In the genomic region with DNA sequence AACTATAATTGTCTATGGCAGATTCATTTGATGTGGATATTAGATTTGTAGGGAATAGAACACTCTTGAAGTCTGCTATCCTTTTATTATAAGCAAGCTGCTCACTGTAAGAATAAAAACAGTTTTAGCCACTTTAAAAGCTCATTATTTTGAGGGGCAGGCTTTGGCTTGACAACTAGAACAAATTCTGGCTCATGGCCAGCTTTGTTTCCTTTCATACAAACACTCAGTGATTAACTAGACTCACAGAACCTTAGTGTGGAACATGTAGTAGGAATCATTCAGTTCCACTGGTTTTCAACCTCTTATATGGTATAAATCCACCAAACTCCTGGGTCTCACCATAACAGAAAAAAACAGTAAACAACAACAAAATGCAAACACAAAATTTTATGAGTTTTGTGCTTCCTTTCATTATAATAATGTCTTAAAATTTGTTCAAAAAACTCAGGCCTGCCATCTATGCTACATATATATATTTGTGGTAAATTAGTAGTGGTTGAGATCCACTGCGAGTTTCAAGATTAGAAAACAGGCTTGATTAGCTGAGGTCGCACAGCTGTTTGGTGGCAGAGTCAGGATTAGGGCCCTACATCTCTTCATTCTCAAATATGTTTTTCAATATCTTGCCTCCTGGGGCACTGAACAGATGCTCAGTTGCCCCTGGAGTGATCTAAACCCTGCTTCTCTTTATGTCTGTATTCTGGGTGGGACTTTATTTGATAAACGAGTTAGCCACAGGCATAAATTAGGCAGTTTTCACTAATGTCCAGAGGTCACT, we compare ENCODE assay signal across 11 cellular contexts. TPM values are rescaled to one million over a fixed set of nuclear protein-coding genes. Genes with fewer than 3 reads are reported as not detected.
DNase-seq lines count a peak whose midpoint lies in the region; ATAC-seq lines count a peak whose summit lies in the region.
"Had no signal": no experiment of that assay in that cellular context is flagged by ENCODE, and none has a peak within 500 bp of the region (broad histone marks: within the 10 kb centered on the region; RNA-seq: fewer than 3 reads in every experiment).

No MANE protein-coding gene starts in this region.

- no peak overlapping the region for H2AFZ ChIP-seq in mesenchymal stem cell (ENCODE audit: low read depth, low read length)

- H2AK5ac ChIP-seq in mesenchymal stem cell (ENCODE audit: low read length, severe bottlenecking) = no peak overlapping the region

- H3K9me3 ChIP-seq in SK-N-MC (ENCODE audit: low read depth, low read length) = no peaks in the 10 kb centered on the region
- no peaks in the 10 kb centered on the region for H3K9me3 ChIP-seq in mesenchymal stem cell (ENCODE audit: control insufficient read depth, low read length)

- no peak overlapping the region for H3K4me2 ChIP-seq in mesenchymal stem cell (ENCODE audit: low read length, poor library complexity, severe bottlenecking)

- peak overlapping the region; percentile 20; the same call in 1 of the 2 replicates for H3K27ac ChIP-seq in SK-N-MC
- H3K27ac ChIP-seq in mesenchymal stem cell (ENCODE audit: low read length, poor library complexity, severe bottlenecking) = no peak overlapping the region

- H3K79me1 ChIP-seq in mesenchymal stem cell (replicated peaks; ENCODE audit: low read length, poor library complexity, severe bottlenecking) = no peaks in the 10 kb centered on the region

- H2BK5ac ChIP-seq in mesenchymal stem cell (ENCODE audit: low read depth, low read length, poor library complexity, severe bottlenecking) = no peak overlapping the region

- no peak overlapping the region for H2BK15ac ChIP-seq in mesenchymal stem cell (ENCODE audit: low read depth, poor library complexity, severe bottlenecking)

- H3K23ac ChIP-seq in mesenchymal stem cell (ENCODE audit: low read length in 2 of 2) = no peak overlapping the region

- DNase-seq in DMS 273 (lab: John Stamatoyannopoulos, UW; ENCODE audit: unreplicated experiment) = peak; percentile 90
- peak; percentile 60 to 93 (median 73) for DNase-seq in NCI-H1417 (lab: John Stamatoyannopoulos, UW)
- DNase-seq in SK-N-MC (ENCODE audit: low read depth, low spot score) = no peak
- peak; percentile 57 for DNase-seq in mesenchymal stem cell
- no peak for DNase-seq in A172 (ENCODE audit: low spot score)
- DNase-seq in Right ventricle myocardium inferior (ENCODE audit: missing footprints) = no peak
- DNase-seq in activated CD4-positive, alpha-beta T cell treated with anti-CD3 and anti-CD28 coated beads, Interleukin-2, amount 50 U/mL, for 48 hours = no peak
- DNase-seq: CD4-positive, CD25-positive, alpha-beta regulatory T cell; KG1; SIG-M5 had no signal

- WGBS in mesenchymal stem cell = 84% methylated on average over 3 of the region's 3 CpGs

- H4K91ac ChIP-seq in mesenchymal stem cell (ENCODE audit: low read length) = no peak overlapping the region

- no peak overlapping the region for H3K14ac ChIP-seq in mesenchymal stem cell (ENCODE audit: low read length in 2 of 2)

- H2BK120ac ChIP-seq in mesenchymal stem cell (ENCODE audit: low read depth, low read length) = no peak overlapping the region

- H4K8ac ChIP-seq in mesenchymal stem cell (ENCODE audit: low read length) = no peak overlapping the region

- intact Hi-C loops in Right ventricle myocardium inferior (cut with DNase I) = no loop called here

- no peak overlapping the region for H3K9ac ChIP-seq in SK-N-MC (ENCODE audit: insufficient read length)
- no peak overlapping the region for H3K9ac ChIP-seq in mesenchymal stem cell (ENCODE audit: low read length)

- no peak overlapping the region for H3K18ac ChIP-seq in mesenchymal stem cell (ENCODE audit: low read depth in 1 of 2, low read length in 2 of 2)

- H3K4me1 ChIP-seq in mesenchymal stem cell (ENCODE audit: control insufficient read depth, insufficient read depth, low read depth, low read length) = no peaks in the 10 kb centered on the region

- no peaks in the 10 kb centered on the region for H3K27me3 ChIP-seq in mesenchymal stem cell (ENCODE audit: control insufficient read depth in 1 of 2, insufficient read depth in 1 of 2, low read length in 2 of 2)

- H3K36me3 ChIP-seq in SK-N-MC (ENCODE audit: insufficient read depth, low read length) (no peaks in the 10 kb centered on the region), mesenchymal stem cell (ENCODE audit: control insufficient read depth in 1 of 2, insufficient read depth in 2 of 2, low read depth in 1 of 2, low read length in 2 of 2) (no peaks in the 10 kb centered on the region)

- peak overlapping the region; percentile 31 for H3K4me3 ChIP-seq in SK-N-MC
- no peak overlapping the region for H3K4me3 ChIP-seq in mesenchymal stem cell (ENCODE audit: insufficient read depth in 1 of 2, low read depth in 1 of 2, low read length in 2 of 2)

- H2BK12ac ChIP-seq in mesenchymal stem cell (ENCODE audit: low read length in 2 of 2) = no peak overlapping the region

- no peak for ATAC-seq in Right ventricle myocardium inferior
- ATAC-seq in HG02798 (IDR thresholded peaks at IDR 0.05; ENCODE audit: poor library complexity, unreplicated experiment) = no peak

- no peak overlapping the region for H3K4ac ChIP-seq in mesenchymal stem cell (ENCODE audit: low read depth in 1 of 2, low read length in 2 of 2)

RNA-seq across cellular contexts. Expression of a gene that starts 27.6 kb away (rescaled TPM):
- polyA plus RNA-seq in mesenchymal stem cell (2013, experiment 1 of 2) = 8.5 TPM
- 8.6 TPM for polyA plus RNA-seq in mesenchymal stem cell (2013, experiment 2 of 2)
- 19.5 and 22.3 TPM in 2 replicates for total RNA-seq in A172 (2014; rRNA removed; shearing (Covaris generic))
- total RNA-seq in Right ventricle myocardium inferior = 12.0 TPM

Comparison
In these comparisons a context has a peak if more than half of its experiments do, and no peak if none do; other contexts are left out.
1. DNase-seq: peak in DMS 273 (single experiment), NCI-H1417 (3 of 3) and mesenchymal stem cell (single experiment); none in SK-N-MC (single experiment), A172 (single experiment), Right ventricle myocardium inferior (single experiment) and activated CD4-positive, alpha-beta T cell treated with anti-CD3 and anti-CD28 coated beads, Interleukin-2, amount 50 U/mL, for 48 hours (0 of 2).